ENCODE assay signal across 20 cellular contexts in genomic region chr7:132117636-132118035, GRCh38.
"Had no signal": no experiment of that assay in that cellular context is flagged by ENCODE, and none has a peak within 500 bp of the region (broad histone marks: within the 10 kb centered on the region; RNA-seq: fewer than 3 reads in every experiment).

No MANE protein-coding gene starts in this region.

- H3K9ac ChIP-seq: neural progenitor cell, parathyroid adenoma had no signal

- H3K79me2 ChIP-seq: parathyroid adenoma had no signal

- H3K36me3 ChIP-seq: neural progenitor cell, right lobe of liver, suprapubic skin, transverse colon, upper lobe of right lung, uterus had no signal

- H3K4me2 ChIP-seq: neural progenitor cell had no signal

- ATAC-seq: naive thymus-derived CD4-positive, alpha-beta T cell; right lobe of liver; stimulated activated naive CD8-positive, alpha-beta T cell treated with anti-CD3 and anti-CD28 coated beads, Interleukin-15, amount 100 ng/mL, for 72 hours; upper lobe of right lung had no signal

- H3K27ac ChIP-seq: dorsolateral prefrontal cortex, neural progenitor cell, parathyroid adenoma, right lobe of liver, suprapubic skin, transverse colon, upper lobe of right lung, uterus had no signal

- H3K4me3 ChIP-seq: dorsolateral prefrontal cortex, lung, neural progenitor cell, right lobe of liver, suprapubic skin, transverse colon, upper lobe of right lung, uterus had no signal

- FAIRE-seq: frontal cortex, small intestine had no signal

- H3K4me1 ChIP-seq: neural progenitor cell, parathyroid adenoma, right lobe of liver, suprapubic skin, transverse colon, upper lobe of right lung, uterus had no signal

- H3K27me3 ChIP-seq: neural progenitor cell, right lobe of liver, suprapubic skin, transverse colon, upper lobe of right lung, uterus had no signal

- H3K9me3 ChIP-seq: right lobe of liver, suprapubic skin, transverse colon, upper lobe of right lung, uterus had no signal

- H2AFZ ChIP-seq: neural progenitor cell, parathyroid adenoma had no signal

- DNase-seq: dorsolateral prefrontal cortex; effector CD4-positive, alpha-beta T cell; midbrain; naive thymus-derived CD4-positive, alpha-beta T cell; right lobe of liver; small intestine; stimulated activated CD4-positive, alpha-beta T cell treated with anti-CD3 and anti-CD28 coated beads, Interleukin-12 subunit alpha, Interleukin-12 subunit beta, amount 100 ng/mL, for 4 hours; stimulated activated CD4-positive, alpha-beta T cell treated with anti-CD3 and anti-CD28 coated beads, Interleukin-1b, Interleukin-23, amount 100 ng/mL, for 48 hours; stimulated activated CD4-positive, alpha-beta T cell treated with anti-CD3 and anti-CD28 coated beads, Interleukin-4, amount 100 ng/mL, for 1 hour; stimulated activated CD8-positive, alpha-beta memory T cell treated with anti-CD3 and anti-CD28 coated beads, Interleukin-4, amount 100 ng/mL, for 48 hours; stimulated activated naive CD4-positive, alpha-beta T cell; stimulated activated naive CD8-positive, alpha-beta T cell treated with anti-CD3 and anti-CD28 coated beads, Interleukin-15, amount 100 ng/mL, for 72 hours; transverse colon; upper lobe of right lung had no signal
